Comparison of ENCODE assay signal across 12 cellular contexts in genomic region chr14:21109377-21110260, GRCh38. TPM values are rescaled to one million over a fixed set of nuclear protein-coding genes. Genes with fewer than 3 reads are reported as not detected.
DNase-seq lines count a peak whose midpoint lies in the region; ATAC-seq and TF ChIP-seq lines count a peak whose summit lies in the region.
"Had no signal": no experiment of that assay in that cellular context is flagged by ENCODE, and none has a peak within 500 bp of the region (broad histone marks: within the 10 kb centered on the region; RNA-seq: fewer than 3 reads in every experiment).

No MANE protein-coding gene starts in this region.

- no peak overlapping the region for H3K23ac ChIP-seq in mesenchymal stem cell (ENCODE audit: low read length in 2 of 2)

- H3K18ac ChIP-seq in mesenchymal stem cell (ENCODE audit: low read depth in 1 of 2, low read length in 2 of 2) = no peak overlapping the region

- H3F3A ChIP-seq in MM.1S (ENCODE audit: insufficient read depth, low read length) = peaks cover 18% of the 10 kb centered on the region

- H2AFZ ChIP-seq in MM.1S (ENCODE audit: low read length) = peak overlapping the region; percentile 11; the same call in 1 of the 2 replicates
- H2AFZ ChIP-seq in mesenchymal stem cell (ENCODE audit: low read depth, low read length) = no peak overlapping the region

- WGBS in mesenchymal stem cell = 92% methylated on average over 5 of the region's 8 CpGs

- H3K4me3 ChIP-seq in MM.1S (ENCODE audit: low read length) = peak overlapping the region; percentile 7; the same call in 1 of the 2 replicates
- H3K4me3 ChIP-seq in mesenchymal stem cell (ENCODE audit: insufficient read depth in 1 of 2, low read depth in 1 of 2, low read length in 2 of 2) = no peak overlapping the region

- H3K27ac ChIP-seq in MM.1S (ENCODE audit: low read length) = peak overlapping the region; percentile 90
- no peak overlapping the region for H3K27ac ChIP-seq in mesenchymal stem cell (ENCODE audit: low read length, poor library complexity, severe bottlenecking)

- no peaks in the 10 kb centered on the region for H3K9me2 ChIP-seq in MM.1S (replicated peaks; ENCODE audit: insufficient read depth, low read length)

- H2BK5ac ChIP-seq in mesenchymal stem cell (ENCODE audit: low read depth, low read length, poor library complexity, severe bottlenecking) = no peak overlapping the region

- POLR2A ChIA-PET in HEK293T (lab: Yijun Ruan, JAX) = interaction anchor here (0.5 to 1.5 kb wide), 2 partner anchors 26 to 39 kb away, joined by 3 to 5 read pairs; partner anchors contain the start of gene ARHGEF40

- H2AK5ac ChIP-seq in mesenchymal stem cell (ENCODE audit: low read length, severe bottlenecking) = no peak overlapping the region

- H3K9me3 ChIP-seq in MM.1S (replicated peaks; ENCODE audit: insufficient read depth, low read length) (no peaks in the 10 kb centered on the region), mesenchymal stem cell (ENCODE audit: control insufficient read depth, low read length) (no peaks in the 10 kb centered on the region)

- peaks cover 37% of the 10 kb centered on the region for H3K4me1 ChIP-seq in MM.1S (ENCODE audit: low read length)
- peaks cover 8% of the 10 kb centered on the region for H3K4me1 ChIP-seq in mesenchymal stem cell (ENCODE audit: control insufficient read depth, insufficient read depth, low read depth, low read length)

- H3K14ac ChIP-seq in mesenchymal stem cell (ENCODE audit: low read length in 2 of 2) = no peak overlapping the region

- no peaks in the 10 kb centered on the region for H4K20me1 ChIP-seq in MM.1S (ENCODE audit: insufficient read depth, low read length)

- no peak overlapping the region for H2BK12ac ChIP-seq in mesenchymal stem cell (ENCODE audit: low read length in 2 of 2)

- no peak for TF ChIP-seq CTCF in MM.1S (IDR thresholded peaks at IDR 0.05; ENCODE audit: low read length)

- no peak overlapping the region for H3K4ac ChIP-seq in mesenchymal stem cell (ENCODE audit: low read depth in 1 of 2, low read length in 2 of 2)

- DNase-seq in NCI-H2196 (lab: John Stamatoyannopoulos, UW; ENCODE audit: unreplicated experiment) (peak; percentile 70), NCI-H2196 treated with DMSO at 0.1 percent for 48 hours (lab: John Stamatoyannopoulos, UW; ENCODE audit: unreplicated experiment) (no peak), MM.1S (no peak), left kidney (ENCODE audit: low read depth, low spot score) (peak; percentile 94), HEK293T (ENCODE audit: extremely low spot score) (no peak), NAMALWA (ENCODE audit: low spot score) (no peak), mesenchymal stem cell (no peak)
- DNase-seq: NCI-H1105 treated with DMSO at 0.1 percent for 48 hours had no signal

- H3K27me3 ChIP-seq in MM.1S (replicated peaks; ENCODE audit: insufficient read depth, low read length) (no peaks in the 10 kb centered on the region), mesenchymal stem cell (ENCODE audit: control insufficient read depth in 1 of 2, insufficient read depth in 1 of 2, low read length in 2 of 2) (peaks cover 0 to 24% of the 10 kb centered on the region in 2 experiments)

- H4K91ac ChIP-seq in mesenchymal stem cell (ENCODE audit: low read length) = no peak overlapping the region

- CTCF ChIA-PET in HEK293T (lab: Yijun Ruan, JAX) = interaction anchor here (0.7 to 0.8 kb wide), 2 partner anchors 15 to 111 kb away, joined by 3 read pairs; partner anchors contain the start of gene SLC39A2

- H2BK120ac ChIP-seq in mesenchymal stem cell (ENCODE audit: low read depth, low read length) = no peak overlapping the region

- H3K9ac ChIP-seq in MM.1S (ENCODE audit: low read length) = peak overlapping the region; percentile 35
- no peak overlapping the region for H3K9ac ChIP-seq in mesenchymal stem cell (ENCODE audit: low read length)

- H3K4me2 ChIP-seq in MM.1S (ENCODE audit: low read depth, low read length) (peak overlapping the region; percentile 73), mesenchymal stem cell (ENCODE audit: low read length, poor library complexity, severe bottlenecking) (no peak overlapping the region)

- peak; percentile 42 for ATAC-seq in GM21576 (IDR thresholded peaks at IDR 0.05; ENCODE audit: unreplicated experiment)
- ATAC-seq: HCT116 had no signal

- H4K8ac ChIP-seq in mesenchymal stem cell (ENCODE audit: low read length) = no peak overlapping the region

- H3K79me2 ChIP-seq in MM.1S (ENCODE audit: low read length) = no peaks in the 10 kb centered on the region

- no peak overlapping the region for H2BK15ac ChIP-seq in mesenchymal stem cell (ENCODE audit: low read depth, poor library complexity, severe bottlenecking)

- no peaks in the 10 kb centered on the region for H3K79me1 ChIP-seq in mesenchymal stem cell (replicated peaks; ENCODE audit: low read length, poor library complexity, severe bottlenecking)

- no peaks in the 10 kb centered on the region for H3K36me3 ChIP-seq in MM.1S (replicated peaks; ENCODE audit: insufficient read depth, low read length)
- no peaks in the 10 kb centered on the region for H3K36me3 ChIP-seq in mesenchymal stem cell (ENCODE audit: control insufficient read depth in 1 of 2, insufficient read depth in 2 of 2, low read depth in 1 of 2, low read length in 2 of 2)

TF ChIP-seq in HEK293T, 16 proteins besides CTCF, POLR2A, EP300 and RAD21:
- TF ChIP-seq SUZ12 (IDR thresholded peaks at IDR 0.05) (no peak), TARDBP (IDR thresholded peaks at IDR 0.05) (no peak), FOXM1 (IDR thresholded peaks at IDR 0.05; ENCODE audit: borderline replicate concordance) (no peak), LEF1 (IDR thresholded peaks at IDR 0.05; ENCODE audit: borderline replicate concordance) (no peak), ZNF384 (IDR thresholded peaks at IDR 0.05) (no peak), NFRKB (IDR thresholded peaks at IDR 0.05) (no peak), BHLHE40 (IDR thresholded peaks at IDR 0.05; ENCODE audit: borderline replicate concordance) (no peak), HDGF (IDR thresholded peaks at IDR 0.05; ENCODE audit: borderline replicate concordance) (no peak), CTBP1 (IDR thresholded peaks at IDR 0.05; ENCODE audit: borderline replicate concordance) (no peak), SP1 (IDR thresholded peaks at IDR 0.05) (no peak), ELF4 (IDR thresholded peaks at IDR 0.05) (no peak), PKNOX1 (IDR thresholded peaks at IDR 0.05) (no peak), FOXK2 (IDR thresholded peaks at IDR 0.05) (no peak), FOXA1 (IDR thresholded peaks at IDR 0.05) (no peak), ARNT (IDR thresholded peaks at IDR 0.05) (no peak)

RNA-seq across cellular contexts. Expression of gene TMEM253, which starts 8.8 kb away (rescaled TPM):
- 0.46 TPM for polyA plus RNA-seq in mesenchymal stem cell (2013, experiment 1 of 2)
- 0.40 TPM for polyA plus RNA-seq in mesenchymal stem cell (2013, experiment 2 of 2)

RNA-seq across cellular contexts. Expression of gene ZNF219, which starts 11.2 kb away (rescaled TPM):
- 13.0 TPM for polyA plus RNA-seq in mesenchymal stem cell (2013, experiment 1 of 2)
- 11.8 TPM for polyA plus RNA-seq in mesenchymal stem cell (2013, experiment 2 of 2)

RNA-seq across cellular contexts. Expression of gene ARHGEF40, which starts 39.5 kb away (rescaled TPM):
- 30.1 TPM for polyA plus RNA-seq in mesenchymal stem cell (2013, experiment 1 of 2)
- 27.5 TPM for polyA plus RNA-seq in mesenchymal stem cell (2013, experiment 2 of 2)

RNA-seq across cellular contexts. Expression of gene OR5AU1, which starts 46.2 kb away (rescaled TPM):
- not detected for polyA plus RNA-seq in mesenchymal stem cell (2013, experiment 1 of 2)
- polyA plus RNA-seq in mesenchymal stem cell (2013, experiment 2 of 2) = not detected
- polyA plus RNA-seq: endothelial cell of umbilical vein, liver had no signal

RNA-seq across cellular contexts. Expression of gene RNASE8, which starts 52.0 kb away (rescaled TPM):
- polyA plus RNA-seq in mesenchymal stem cell (2013, experiment 1 of 2) = not detected
- not detected for polyA plus RNA-seq in mesenchymal stem cell (2013, experiment 2 of 2)
- polyA plus RNA-seq: endothelial cell of umbilical vein, liver had no signal

Comparison
In these comparisons a context has a peak if more than half of its experiments do, and no peak if none do; other contexts are left out.
1. DNase-seq: peak in NCI-H2196 (single experiment) and left kidney (single experiment); none in NCI-H2196 treated with DMSO at 0.1 percent for 48 hours (single experiment), MM.1S (single experiment), HEK293T (single experiment), NAMALWA (single experiment) and mesenchymal stem cell (single experiment).